31 cellular contexts compared by ENCODE assay signal in the genomic region with DNA sequence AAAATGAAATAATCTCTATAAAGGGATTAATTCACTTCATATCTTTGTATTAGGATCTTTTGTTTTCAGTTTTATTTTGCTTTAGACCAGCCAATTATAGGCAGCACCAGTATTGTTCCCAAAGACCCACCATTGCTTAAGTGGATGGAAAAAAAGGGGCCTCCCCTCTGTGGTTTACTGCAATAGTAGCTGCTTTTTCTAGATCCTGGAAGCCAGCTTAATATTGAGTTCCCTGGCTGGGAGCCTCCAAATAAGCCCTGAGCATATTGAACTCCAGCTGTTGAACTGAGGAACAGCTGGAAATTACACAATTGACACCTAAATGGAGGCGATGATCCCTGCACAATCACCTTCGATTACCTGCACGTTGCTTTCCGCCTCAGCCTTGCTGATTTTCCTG.
"Had no signal": no experiment of that assay in that cellular context is flagged by ENCODE, and none has a peak within 500 bp of the region (broad histone marks: within the 10 kb centered on the region; RNA-seq: fewer than 3 reads in every experiment).

No MANE protein-coding gene starts in this region.

- H3K4me3 ChIP-seq: body of pancreas, coronary artery, dorsolateral prefrontal cortex, esophagus muscularis mucosa, gastrocnemius medialis had no signal

- H3K27ac ChIP-seq: body of pancreas, dorsolateral prefrontal cortex, esophagus muscularis mucosa, foreskin keratinocyte, gastrocnemius medialis, WERI-Rb-1 had no signal

- H3K36me3 Mint-ChIP-seq: activated naive CD8-positive, alpha-beta T cell had no signal

- ATAC-seq: activated CD4-positive, CD25-positive, alpha-beta regulatory T cell treated with anti-CD3 and anti-CD28 coated beads, Interleukin-2, amount 50 U/mL, for 24 hours; activated CD8-positive, alpha-beta T cell treated with anti-CD3 and anti-CD28 coated beads for 36 hours; activated T-cell treated with anti-CD3 and anti-CD28 coated beads, Interleukin-2, amount 50 U/mL, for 4 hours; activated T-helper 17 cell treated with anti-CD3 and anti-CD28 coated beads, Interleukin-2, amount 50 U/mL, for 72 hours; body of pancreas; foreskin keratinocyte; gastrocnemius medialis had no signal

- H3K27ac Mint-ChIP-seq: activated B cell treated with CpG ODN at 0.5 μM for 24 hours; activated CD8-positive, alpha-beta T cell treated with anti-CD3 and anti-CD28 coated beads for 36 hours; activated naive CD8-positive, alpha-beta T cell; activated T-helper 17 cell treated with anti-CD3 and anti-CD28 coated beads, Interleukin-2, amount 50 U/mL, for 72 hours; endodermal cell; T-helper 1 cell treated with Interleukin-12 subunit alpha and Interleukin-12 subunit beta and Interleukin-4 antibody, amounts not matched to agents 30 μg/mL and 1 μg/mL, for 36 hours had no signal

- H3K9me3 ChIP-seq: body of pancreas, esophagus muscularis mucosa, gastrocnemius medialis had no signal

- H3K27me3 Mint-ChIP-seq: activated B cell treated with CpG ODN at 0.5 μM for 24 hours; activated CD8-positive, alpha-beta T cell treated with anti-CD3 and anti-CD28 coated beads for 36 hours had no signal

- H3K36me3 ChIP-seq: esophagus muscularis mucosa, gastrocnemius medialis, WERI-Rb-1 had no signal

- DNase-seq: activated B cell treated with CpG ODN at 0.5 μM for 24 hours; activated CD4-positive, alpha-beta T cell treated with anti-CD3 and anti-CD28 coated beads for 48 hours; activated CD4-positive, alpha-beta T cell treated with anti-CD3 and anti-CD28 coated beads, Interleukin-2, amount 50 U/mL, for 1 hour; activated CD4-positive, alpha-beta T cell treated with anti-CD3 and anti-CD28 coated beads, Interleukin-2, amount 50 U/mL, for 48 hours; activated CD8-positive, alpha-beta memory T cell treated with anti-CD3 and anti-CD28 coated beads for 24 hours; activated CD8-positive, alpha-beta T cell treated with anti-CD3 and anti-CD28 coated beads for 36 hours; activated effector memory CD4-positive, alpha-beta T cell treated with Interleukin-2 at 50 U/mL for 16 hours; activated gamma-delta T cell treated with Interleukin-2 at 50 U/mL for 16 hours; activated naive CD4-positive, alpha-beta T cell treated with anti-CD3 and anti-CD28 coated beads, Interleukin-2, amount 50 U/mL, for 16 hours; activated naive CD4-positive, alpha-beta T cell treated with Interleukin-2 at 50 U/mL for 16 hours; activated T-cell treated with anti-CD3 and anti-CD28 coated beads, Interleukin-2, amount 50 U/mL, for 4 hours; amniotic stem cell; anterior cingulate cortex; body of pancreas; central memory CD4-positive, alpha-beta T cell; cerebellar nuclear complex; dorsolateral prefrontal cortex; effector memory CD4-positive, alpha-beta T cell; endodermal cell; erythroblast; foreskin keratinocyte; gastrocnemius medialis; T1000; WERI-Rb-1 had no signal

- H3K27me3 ChIP-seq: body of pancreas, esophagus muscularis mucosa, gastrocnemius medialis had no signal

- H3K9me3 Mint-ChIP-seq: activated B cell treated with CpG ODN at 0.5 μM for 24 hours; activated CD8-positive, alpha-beta T cell treated with anti-CD3 and anti-CD28 coated beads for 36 hours; activated T-cell treated with anti-CD3 and anti-CD28 coated beads, Interleukin-2, amount 50 U/mL, for 4 hours; activated T-helper 17 cell treated with anti-CD3 and anti-CD28 coated beads, Interleukin-2, amount 50 U/mL, for 72 hours; dendritic cell treated with granulocyte-macrophage colony-stimulating factor and Interleukin-4, amounts not matched to agents 40 ng/mL and 50 ng/mL, for 4 days; endodermal cell; T-helper 1 cell treated with Interleukin-12 subunit alpha and Interleukin-12 subunit beta and Interleukin-4 antibody, amounts not matched to agents 30 μg/mL and 1 μg/mL, for 36 hours had no signal

- H3K4me1 Mint-ChIP-seq: activated B cell treated with CpG ODN at 0.5 μM for 24 hours; activated T-helper 17 cell treated with anti-CD3 and anti-CD28 coated beads, Interleukin-2, amount 50 U/mL, for 72 hours had no signal

- H3K4me3 Mint-ChIP-seq: activated B cell treated with CpG ODN at 0.5 μM for 24 hours; activated CD8-positive, alpha-beta T cell treated with anti-CD3 and anti-CD28 coated beads for 36 hours; activated naive CD8-positive, alpha-beta T cell; activated T-cell treated with anti-CD3 and anti-CD28 coated beads, Interleukin-2, amount 50 U/mL, for 4 hours; activated T-helper 17 cell treated with anti-CD3 and anti-CD28 coated beads, Interleukin-2, amount 50 U/mL, for 72 hours; dendritic cell treated with granulocyte-macrophage colony-stimulating factor and Interleukin-4, amounts not matched to agents 40 ng/mL and 50 ng/mL, for 4 days; endodermal cell; T-helper 1 cell treated with Interleukin-12 subunit alpha and Interleukin-12 subunit beta and Interleukin-4 antibody, amounts not matched to agents 30 μg/mL and 1 μg/mL, for 36 hours had no signal
